ENCODE assay signal across 12 cellular contexts in the genomic region with DNA sequence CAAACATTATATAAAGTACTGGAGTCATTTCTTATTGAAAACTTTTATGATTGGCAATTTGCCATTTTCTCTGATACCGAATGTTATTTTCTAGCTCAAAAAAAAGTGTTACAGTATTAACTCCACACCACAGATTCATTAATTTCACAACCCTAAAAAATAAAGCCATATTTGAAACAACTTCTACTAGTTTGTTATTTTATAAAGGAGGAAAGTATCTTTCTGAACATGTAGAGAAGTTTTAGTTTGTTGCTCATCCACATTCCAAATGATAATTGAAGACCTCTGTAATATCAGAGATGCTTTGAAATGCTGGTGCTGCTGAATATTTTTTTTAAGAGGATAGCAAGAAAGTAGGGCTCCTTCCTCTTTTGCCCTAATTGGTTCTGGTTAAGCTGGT. TPM values are rescaled to one million over a fixed set of nuclear protein-coding genes. Genes with fewer than 3 reads are reported as not detected.
DNase-seq lines count a peak whose midpoint lies in the region; ATAC-seq and TF ChIP-seq lines count a peak whose summit lies in the region.
"Had no signal": no experiment of that assay in that cellular context is flagged by ENCODE, and none has a peak within 500 bp of the region (broad histone marks: within the 10 kb centered on the region; RNA-seq: fewer than 3 reads in every experiment).

No MANE protein-coding gene starts in this region.

- ATAC-seq in sciatic nerve = no peak

- no peak overlapping the region for H2AFZ ChIP-seq in ACC112 (ENCODE audit: low read length, unreplicated experiment)

- TF ChIP-seq CTCF in fibroblast of pulmonary artery (IDR thresholded peaks at IDR 0.05; ENCODE audit: low read length, missing control alignments) = no peak

- H3K27ac ChIP-seq in ACC112 (ENCODE audit: low read depth, low read length) (peak overlapping the region; percentile 86), SJSA1 (peak overlapping the region; percentile 80; the same call in 1 of the 2 replicates), rectal smooth muscle tissue (ENCODE audit: low read depth, low read length) (peak overlapping the region; percentile 88)

- intact Hi-C loops in sciatic nerve (cut with DNase I) = no loop called here

- H3K36me3 ChIP-seq in ACC112 (ENCODE audit: insufficient read depth, low read length) = no peaks in the 10 kb centered on the region
- peaks cover 5% of the 10 kb centered on the region; the same call in 1 of the 2 replicates for H3K36me3 ChIP-seq in SJSA1
- H3K36me3 ChIP-seq in rectal smooth muscle tissue (ENCODE audit: control insufficient read depth, insufficient read depth, low read length) = no peaks in the 10 kb centered on the region

- H3K4me1 ChIP-seq in ACC112 (ENCODE audit: control insufficient read depth, insufficient read depth, low read length, unreplicated experiment) (peaks cover 49% of the 10 kb centered on the region), SJSA1 (replicated peaks) (peaks cover 73% of the 10 kb centered on the region), rectal smooth muscle tissue (ENCODE audit: control insufficient read depth, insufficient read depth, low read length) (peaks cover 26% of the 10 kb centered on the region)

- H3K27me3 ChIP-seq in ACC112 (ENCODE audit: insufficient read depth, low read length) (no peaks in the 10 kb centered on the region), SJSA1 (replicated peaks) (no peaks in the 10 kb centered on the region), rectal smooth muscle tissue (ENCODE audit: control insufficient read depth, insufficient read depth, low read length) (peaks cover 5% of the 10 kb centered on the region)

- H3K79me2 ChIP-seq in ACC112 (ENCODE audit: control insufficient read depth, insufficient read depth, low read length, unreplicated experiment) = peaks cover 68% of the 10 kb centered on the region

- no peak overlapping the region for H3K9ac ChIP-seq in rectal smooth muscle tissue (ENCODE audit: low read length)

- H3K4me3 ChIP-seq in ACC112 (ENCODE audit: low read depth, low read length) (peak overlapping the region; percentile 96), SJSA1 (peak overlapping the region; percentile 92), fibroblast of pulmonary artery (replicated peaks; ENCODE audit: low read depth, low read length) (peak overlapping the region; percentile 87), rectal smooth muscle tissue (ENCODE audit: low read length) (peak overlapping the region; percentile 82)

- no peaks in the 10 kb centered on the region for H3K9me3 ChIP-seq in SJSA1 (replicated peaks)

- DNase-seq in SJSA1 (ENCODE audit: low read depth in 1 of 2, low spot score in 2 of 2) (peak in 1 of 2 experiments; percentile 37), fibroblast of pulmonary artery (ENCODE audit: low read depth) (no peak), NCI-H510A (lab: John Stamatoyannopoulos, UW) (no peak), sciatic nerve (ENCODE audit: low spot score) (no peak), DMS 273 treated with DMSO at 0.1 percent for 48 hours (lab: John Stamatoyannopoulos, UW) (no peak)
- DNase-seq in activated CD4-positive, alpha-beta T cell treated with anti-CD3 and anti-CD28 coated beads, Interleukin-2, amount 50 U/mL, for 1 hour = no peak
- DNase-seq: activated CD8-positive, alpha-beta memory T cell treated with anti-CD3 and anti-CD28 coated beads, Interleukin-2, amount 50 U/mL, for 48 hours; AML-193; amygdala; stimulated activated CD4-positive, alpha-beta T cell treated with anti-CD3 and anti-CD28 coated beads, Interleukin-4, amount 100 ng/mL, for 24 hours had no signal

RNA-seq across cellular contexts. Expression of gene VGLL3, which starts 2.0 kb away (rescaled TPM):
- total RNA-seq in SJSA1 (2014; rRNA removed; shearing (Covaris generic)) = 11.3 and 17.1 TPM in 2 replicates
- total RNA-seq in sciatic nerve = 130 TPM
